21 cellular contexts compared by ENCODE assay signal in the genomic region with DNA sequence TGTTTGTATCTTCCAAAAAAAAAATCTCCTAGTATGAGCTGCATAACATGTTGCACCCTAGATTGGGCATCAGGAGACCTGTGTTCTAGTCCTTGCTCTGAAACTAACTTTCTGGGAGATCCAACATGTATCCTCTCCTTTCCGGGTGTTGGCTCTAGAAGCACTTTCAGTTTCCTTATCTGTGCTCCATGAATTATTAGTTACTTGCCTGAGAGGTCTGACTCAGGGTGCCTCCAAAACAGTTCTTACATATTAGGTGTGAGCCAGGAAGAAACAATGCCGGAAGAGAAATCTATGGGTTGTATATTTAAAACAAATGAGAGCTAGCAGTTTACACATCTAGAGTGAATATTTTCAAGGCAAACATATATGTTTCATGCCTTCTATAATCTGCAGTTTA. TPM values are rescaled to one million over a fixed set of nuclear protein-coding genes. Genes with fewer than 3 reads are reported as not detected.
DNase-seq lines count a peak whose midpoint lies in the region; ATAC-seq and TF ChIP-seq lines count a peak whose summit lies in the region.
"Had no signal": no experiment of that assay in that cellular context is flagged by ENCODE, and none has a peak within 500 bp of the region (broad histone marks: within the 10 kb centered on the region; RNA-seq: fewer than 3 reads in every experiment).

No MANE protein-coding gene starts in this region.

- CTCF ChIA-PET in IMR-90 (lab: Yijun Ruan, JAX), result interaction anchor here (1.6 kb wide), 1 partner anchor 64 kb away, joined by 4 read pairs; a partner anchor contains a TSS

- no peaks in the 10 kb centered on the region for H4K20me1 ChIP-seq in IMR-90 (ENCODE audit: insufficient read depth, low read length)

- H2AK5ac ChIP-seq in IMR-90 (ENCODE audit: low read depth, low read length), result no peak overlapping the region

- no peak overlapping the region for H3K14ac ChIP-seq in IMR-90 (replicated peaks; ENCODE audit: low read depth, low read length)

- H3K23ac ChIP-seq in IMR-90 (ENCODE audit: low read depth, low read length), result no peak overlapping the region

- DNase-seq in IMR-90 (peak; percentile 5), amniotic epithelial cell (ENCODE audit: low read depth) (peak; percentile 61), iris pigment epithelial cell (ENCODE audit: low read depth) (peak; percentile 10), Right ventricle myocardium inferior (ENCODE audit: missing footprints) (no peak), putamen (ENCODE audit: low spot score) (no peak), mucosa of descending colon (no peak)
- DNase-seq: activated CD4-positive, alpha-beta T cell treated with anti-CD3 and anti-CD28 coated beads for 36 hours; activated naive CD8-positive, alpha-beta T cell treated with anti-CD3 and anti-CD28 coated beads, Interleukin-2, amount 10 ng/mL, durations not matched to agents 7 days and 5 days; brain microvascular endothelial cell; GF-D8; H7; left colon; NCI-H1694; Right ventricle myocardium superior; testis had no signal

- H3K4me1 ChIP-seq in IMR-90 (ENCODE audit: control insufficient read depth, insufficient read depth, low read length), result no peaks in the 10 kb centered on the region
- no peaks in the 10 kb centered on the region for H3K4me1 ChIP-seq in mucosa of descending colon (ENCODE audit: low read depth)
- H3K4me1 ChIP-seq: testis had no signal

- BruUV-seq in IMR-90 (replicated peaks; lab: Mats Ljungman, UMichigan), result no TSS peak

- no peak overlapping the region for H2BK20ac ChIP-seq in IMR-90 (ENCODE audit: low read depth, low read length)

- H3K36me3 ChIP-seq in IMR-90 (ENCODE audit: control insufficient read depth, insufficient read depth, low read length), result no peaks in the 10 kb centered on the region
- H3K36me3 ChIP-seq in mucosa of descending colon (ENCODE audit: low read depth), result no peaks in the 10 kb centered on the region
- H3K36me3 ChIP-seq: brain microvascular endothelial cell had no signal

- no peak overlapping the region for H4K91ac ChIP-seq in IMR-90 (ENCODE audit: insufficient read depth, low read depth, low read length)

- POLR2A ChIA-PET in IMR-90 (lab: Charles Lee; ENCODE audit: unreplicated experiment), result no interaction called here

- peak overlapping the region; percentile 31; the same call in 1 of the 2 replicates for H3K4me2 ChIP-seq in IMR-90 (ENCODE audit: low read depth, low read length)

- H3K27me3 ChIP-seq in IMR-90 (ENCODE audit: control insufficient read depth, insufficient read depth, low read length), result no peaks in the 10 kb centered on the region; the same call in 1 of the 2 replicates
- H3K27me3 ChIP-seq: brain microvascular endothelial cell, testis had no signal

- H3K27ac ChIP-seq in IMR-90 (ENCODE audit: insufficient read depth, low read length), result no peak overlapping the region
- H3K27ac ChIP-seq: brain microvascular endothelial cell, testis had no signal

- no peaks in the 10 kb centered on the region for H3K9me3 ChIP-seq in IMR-90 (ENCODE audit: control insufficient read depth, insufficient read depth, low read length)
- H3K9me3 ChIP-seq in mucosa of descending colon, result no peaks in the 10 kb centered on the region
- H3K9me3 ChIP-seq: testis had no signal

- ATAC-seq in IMR-90 (ENCODE audit: low read depth), result peak; percentile 53
- ATAC-seq in GM21447 (IDR thresholded peaks at IDR 0.05; ENCODE audit: unreplicated experiment), result no peak
- ATAC-seq in Right ventricle myocardium inferior, result no peak
- ATAC-seq in mucosa of descending colon, result no peak
- ATAC-seq: activated CD4-positive, alpha-beta T cell treated with anti-CD3 and anti-CD28 coated beads for 36 hours; left colon had no signal

- H3K79me1 ChIP-seq in IMR-90 (ENCODE audit: low read depth in 1 of 2, low read length in 2 of 2), result no peaks in the 10 kb centered on the region

- in situ Hi-C loops in IMR-90 (cut with MboI; ENCODE audit: low sequenced_read_pairs), result no loop called here

- H2BK120ac ChIP-seq in IMR-90 (ENCODE audit: low read depth, low read length), result no peak overlapping the region

- H4K5ac ChIP-seq in IMR-90 (ENCODE audit: low read depth, low read length), result no peak overlapping the region

- dilution Hi-C loops in IMR-90 (cut with HindIII; ENCODE audit: low sequenced_read_pairs, unreplicated experiment), result no loop called here

- no peak overlapping the region for H3K9ac ChIP-seq in IMR-90 (ENCODE audit: low read depth, low read length)

- H3K56ac ChIP-seq in IMR-90 (ENCODE audit: extremely low read depth, insufficient read depth, low read length), result no peak overlapping the region

- H2AK9ac ChIP-seq in IMR-90 (replicated peaks; ENCODE audit: low read depth, low read length, poor library complexity), result no peak overlapping the region

- no peak overlapping the region for H2BK5ac ChIP-seq in IMR-90 (ENCODE audit: low read depth, low read length, poor library complexity, severe bottlenecking)

- no peak for TF ChIP-seq POLR2A in IMR-90 (IDR thresholded peaks at IDR 0.05; ENCODE audit: low read depth, low read length)

- H3K18ac ChIP-seq in IMR-90 (ENCODE audit: low read depth, low read length), result no peak overlapping the region

- no peaks in the 10 kb centered on the region for H3K9me1 ChIP-seq in IMR-90 (ENCODE audit: insufficient read depth, low read length)

- no peak for TF ChIP-seq CTCF in IMR-90 (conservative IDR thresholded peaks at IDR 0.05; ENCODE audit: low read depth, low read length)
- no peak for TF ChIP-seq CTCF in mucosa of descending colon (IDR thresholded peaks at IDR 0.05)

- intact Hi-C loops in IMR-90 (cut with micrococcal nuclease), result loop anchor here (5.0 kb wide), 1 partner anchor 268 kb away; no protein-coding TSS in a partner anchor
- intact Hi-C loops in Right ventricle myocardium inferior (cut with DNase I), result no loop called here
- intact Hi-C loops in mucosa of descending colon (cut with DNase I, micrococcal nuclease), result no loop called here

- no peak overlapping the region for H2AFZ ChIP-seq in IMR-90 (replicated peaks; ENCODE audit: low read length, poor library complexity)

- no peak overlapping the region for H3K4ac ChIP-seq in IMR-90 (ENCODE audit: low read depth, low read length)

- no peak overlapping the region for H4K8ac ChIP-seq in IMR-90 (ENCODE audit: low read depth in 2 of 2, low read length in 2 of 2)

- WGBS in IMR-90 (ENCODE audit: extremely low coverage in 2 of 2, insufficient read length in 1 of 2), 2 experiments, result no CpG with 5 or more reads among the region's 2 CpGs

- H3K4me3 ChIP-seq in IMR-90 (ENCODE audit: insufficient read depth, low read depth, low read length), result no peak overlapping the region
- no peak overlapping the region for H3K4me3 ChIP-seq in mucosa of descending colon
- H3K4me3 ChIP-seq: GM12878, testis had no signal

- no peak for TF ChIP-seq RAD21 in IMR-90 (IDR thresholded peaks at IDR 0.05; ENCODE audit: low read length)

- no peak overlapping the region for H2BK15ac ChIP-seq in IMR-90 (ENCODE audit: low read depth, low read length)

TF ChIP-seq in IMR-90, 13 proteins besides CTCF, POLR2A, EP300 and RAD21:
- no peak for TF ChIP-seq RFX5 (IDR thresholded peaks at IDR 0.05; ENCODE audit: low read depth, low read length)
- TF ChIP-seq CHD1 (IDR thresholded peaks at IDR 0.05; ENCODE audit: low read depth, low read length), result no peak
- no peak for TF ChIP-seq CEBPB (IDR thresholded peaks at IDR 0.05; ENCODE audit: low read depth, low read length)
- no peak for TF ChIP-seq MXI1 (IDR thresholded peaks at IDR 0.05; ENCODE audit: borderline replicate concordance, low read depth, low read length)
- no peak for TF ChIP-seq MAFK (IDR thresholded peaks at IDR 0.05; ENCODE audit: low read depth, low read length)
- TF ChIP-seq RCOR1 (IDR thresholded peaks at IDR 0.05; ENCODE audit: insufficient replicate concordance, low read length), result no peak

RNA-seq across cellular contexts. Expression of a gene that starts 36.7 kb away (rescaled TPM):
- total RNA-seq in IMR-90 (2012; rRNA removed) (not detected in 2 replicates), Right ventricle myocardium inferior (0.60 TPM), mucosa of descending colon (not detected)
- polyA plus RNA-seq in IMR-90 (2012; rRNA removed), result not detected in 2 replicates
- not detected in 2 replicates for polyA plus RNA-seq in IMR-90 (2012; cell fraction: cytosol; rRNA removed)
- polyA plus RNA-seq in IMR-90 (2012; cell fraction: nucleus; rRNA removed; ENCODE audit: low replicate concordance), result not detected in 2 replicates
- total RNA-seq: activated CD4-positive, alpha-beta T cell treated with anti-CD3 and anti-CD28 coated beads for 36 hours; activated naive CD8-positive, alpha-beta T cell treated with anti-CD3 and anti-CD28 coated beads, Interleukin-2, amount 10 ng/mL, durations not matched to agents 7 days and 5 days; activated T-helper 1 cell treated with anti-CD3 and anti-CD28 coated beads, Interleukin-12 subunit alpha, Interleukin-12 subunit beta, Interleukin-2, Interleukin-4 antibody, amounts not matched to agents 30 ng/mL and 10 ng/mL and 1 ng/mL, durations not matched to agents 14 hours and 24 hours and 36 hours; endothelial cell of umbilical vein; GM12878; H7; left colon; neural crest cell had no signal
- polyA plus RNA-seq: BJ, endothelial cell of umbilical vein, GM12878 had no signal

Comparison
In these comparisons a context has a peak if more than half of its experiments do, and no peak if none do; other contexts are left out.
1. DNase-seq: peak in IMR-90 (single experiment), amniotic epithelial cell (single experiment) and iris pigment epithelial cell (single experiment); none in Right ventricle myocardium inferior (single experiment), putamen (single experiment) and mucosa of descending colon (0 of 3).